Comparison of ENCODE assay signal across 2 cellular contexts in genomic region chr19:8120636-8121480, GRCh38.
A peak's percentile ranks its signal among the peaks of the same experiment; 100 is the strongest.
TF ChIP-seq lines count a peak whose summit lies in the region.

No MANE protein-coding gene starts in this region.

TF ChIP-seq in GM23338, 12 proteins besides CTCF, POLR2A, EP300 and RAD21:
- TF ChIP-seq ETS1 (IDR thresholded peaks at IDR 0.05), result peak; percentile 70; the same call in 1 of the 2 replicates
- TF ChIP-seq CREB1 (CRISPR knock-in tag; IDR thresholded peaks at IDR 0.05; ENCODE audit: low read depth), result no peak
- no peak for TF ChIP-seq ZNF114 (CRISPR knock-in tag; IDR thresholded peaks at IDR 0.05)
- TF ChIP-seq ZNF331 (CRISPR knock-in tag; IDR thresholded peaks at IDR 0.05; ENCODE audit: low read depth), result no peak
- peak; percentile 87 for TF ChIP-seq NANOG (IDR thresholded peaks at IDR 0.05; ENCODE audit: borderline replicate concordance)
- TF ChIP-seq POLR2AphosphoS5 (IDR thresholded peaks at IDR 0.05; ENCODE audit: low read depth), result no peak
- no peak for TF ChIP-seq ZNF462 (CRISPR knock-in tag; IDR thresholded peaks at IDR 0.05)
- no peak for TF ChIP-seq EZH2 (IDR thresholded peaks at IDR 0.05; ENCODE audit: low read depth, unreplicated experiment)
- TF ChIP-seq REST (IDR thresholded peaks at IDR 0.05; ENCODE audit: unreplicated experiment), result no peak

TF ChIP-seq in H1, 55 proteins besides CTCF, POLR2A, EP300 and RAD21:
- TF ChIP-seq NANOG (IDR thresholded peaks at IDR 0.05; ENCODE audit: insufficient read depth, low read depth, low read length, poor library complexity, severe bottlenecking) (peak; percentile 14), POLR2AphosphoS5 (IDR thresholded peaks at IDR 0.05; ENCODE audit: low read depth, low read length) (0 out of 2 replicates have a peak, but pooled peaks have one; percentile 12), SP4 (IDR thresholded peaks at IDR 0.05; ENCODE audit: low read length) (no peak), RBBP5 (IDR thresholded peaks at IDR 0.05; ENCODE audit: borderline replicate concordance, low read depth, low read length) (no peak)
